In genomic region chr13:106738279-106738678, GRCh38 we compare ENCODE assay signal across 17 cellular contexts.
A peak's percentile ranks its signal among the peaks of the same experiment; 100 is the strongest.
DNase-seq lines count a peak whose midpoint lies in the region; TF ChIP-seq lines count a peak whose summit lies in the region.
"Had no signal": no experiment of that assay in that cellular context is flagged by ENCODE, and none has a peak within 500 bp of the region (broad histone marks: within the 10 kb centered on the region; RNA-seq: fewer than 3 reads in every experiment).

No MANE protein-coding gene starts in this region.

- peak overlapping the region; percentile 73 for H2AFZ ChIP-seq in neuronal stem cell (ENCODE audit: low read length)

- H3K36me3 Mint-ChIP-seq in brain: peaks cover 5% of the 10 kb centered on the region
- H3K36me3 Mint-ChIP-seq: CD4-positive, CD25-positive, alpha-beta regulatory T cell; CD8-positive, alpha-beta memory T cell had no signal

- H2BK120ac ChIP-seq in neuronal stem cell (ENCODE audit: low read depth, low read length): no peak overlapping the region

- peak overlapping the region; percentile 38 to 97 (median 88) for H3K27ac Mint-ChIP-seq in brain
- H3K27ac Mint-ChIP-seq: CD4-positive, CD25-positive, alpha-beta regulatory T cell; CD8-positive, alpha-beta memory T cell had no signal

- H3K4me1 Mint-ChIP-seq in brain: peaks cover 14% of the 10 kb centered on the region
- H3K4me1 Mint-ChIP-seq: CD4-positive, CD25-positive, alpha-beta regulatory T cell; CD8-positive, alpha-beta memory T cell had no signal

- intact Hi-C loops in left ventricle myocardium inferior (cut with micrococcal nuclease): no loop called here

- H4K8ac ChIP-seq in neuronal stem cell (ENCODE audit: low read depth, low read length): no peak overlapping the region

- no peak overlapping the region for H2AK5ac ChIP-seq in neuronal stem cell (ENCODE audit: low read depth, low read length)

- peaks cover 2 to 14% (median 12%) of the 10 kb centered on the region in 5 experiments for H3K9me3 Mint-ChIP-seq in brain

- H3K4me3 ChIP-seq in neuronal stem cell (ENCODE audit: low read length in 2 of 2) (no peak overlapping the region), left ventricle myocardium inferior (no peak overlapping the region)

- H3K14ac ChIP-seq in neuronal stem cell (ENCODE audit: low read length): no peak overlapping the region

- DNase-seq in left kidney (ENCODE audit: low read depth, low spot score) (peak; percentile 10), neuronal stem cell (ENCODE audit: low spot score) (no peak), left ventricle myocardium inferior (no peak), NCI-H1417 treated with DMSO at 0.1 percent for 48 hours (lab: John Stamatoyannopoulos, UW) (no peak)
- DNase-seq in activated T-cell treated with anti-CD3 and anti-CD28 coated beads, Interleukin-2, amount 50 U/mL, for 48 hours: no peak
- DNase-seq: ACHN; BE2C; C1 segment of cervical spinal cord; Caco-2; CD4-positive, CD25-positive, alpha-beta regulatory T cell; CD8-positive, alpha-beta memory T cell; DMS153; DMS79; GDM1; HCEC 1CT had no signal

- no peak overlapping the region for H2BK12ac ChIP-seq in neuronal stem cell (ENCODE audit: low read length)

- H2BK5ac ChIP-seq in neuronal stem cell (ENCODE audit: low read length): no peak overlapping the region

- H3K4ac ChIP-seq in neuronal stem cell (ENCODE audit: low read length): no peak overlapping the region

- H3K27me3 Mint-ChIP-seq in brain: no peaks in the 10 kb centered on the region
- H3K27me3 Mint-ChIP-seq: CD4-positive, CD25-positive, alpha-beta regulatory T cell; CD8-positive, alpha-beta memory T cell had no signal

- no peak overlapping the region for H3K18ac ChIP-seq in neuronal stem cell (ENCODE audit: low read length)

- no peaks in the 10 kb centered on the region for H3K79me1 ChIP-seq in neuronal stem cell (ENCODE audit: low read depth, low read length)

- H3K27me3 ChIP-seq in neuronal stem cell (ENCODE audit: control insufficient read depth in 3 of 3, insufficient read depth in 3 of 3, low read depth in 1 of 3, low read length in 3 of 3) (no peaks in the 10 kb centered on the region), left ventricle myocardium inferior (ENCODE audit: low read depth) (no peaks in the 10 kb centered on the region)
- H3K27me3 ChIP-seq: BE2C had no signal

- H3K9me3 ChIP-seq in neuronal stem cell (replicated peaks in 1 of 2; ENCODE audit: control insufficient read depth in 2 of 2, insufficient read depth in 1 of 2, low read depth in 1 of 2, low read length in 2 of 2) (peaks cover 0 to 9% of the 10 kb centered on the region in 2 donors), left ventricle myocardium inferior (replicated peaks) (no peaks in the 10 kb centered on the region)
- H3K9me3 ChIP-seq: BE2C had no signal

- H3K4me3 Mint-ChIP-seq in brain: peak overlapping the region in 2 of 5 experiments; percentile 70 to 79
- H3K4me3 Mint-ChIP-seq: CD4-positive, CD25-positive, alpha-beta regulatory T cell; CD8-positive, alpha-beta memory T cell had no signal

- H4K91ac ChIP-seq in neuronal stem cell (ENCODE audit: low read depth, low read length, poor library complexity): no peak overlapping the region

- H3K23ac ChIP-seq in neuronal stem cell (ENCODE audit: low read depth, low read length, poor library complexity): no peak overlapping the region

- no peak overlapping the region for H3K4me2 ChIP-seq in neuronal stem cell (ENCODE audit: insufficient read depth, low read length, poor library complexity, severe bottlenecking)

- H2BK15ac ChIP-seq in neuronal stem cell (ENCODE audit: low read length): no peak overlapping the region

- no CpG with 5 or more reads among the region's 8 CpGs for WGBS in neuronal stem cell (ENCODE audit: extremely low coverage in 2 of 2, insufficient read length in 2 of 2, insufficient replicate concordance in 1 of 2), 2 donors

- no peak overlapping the region for H3K9ac ChIP-seq in neuronal stem cell (ENCODE audit: low read depth, low read length, poor library complexity)

- H3K27ac ChIP-seq in VCaP (peak overlapping the region; percentile 88), neuronal stem cell (replicated peaks; ENCODE audit: low read length) (no peak overlapping the region), left ventricle myocardium inferior (replicated peaks) (no peak overlapping the region)

- no peak for TF ChIP-seq CTCF in VCaP (conservative IDR thresholded peaks at IDR 0.05)
- TF ChIP-seq CTCF in brain (conservative IDR thresholded peaks at IDR 0.05): no peak
- no peak for TF ChIP-seq CTCF in left ventricle myocardium inferior (IDR thresholded peaks at IDR 0.05; ENCODE audit: borderline replicate concordance)

- H3K36me3 ChIP-seq in neuronal stem cell (replicated peaks in 1 of 2; ENCODE audit: control insufficient read depth in 2 of 2, insufficient read depth in 2 of 2, low read length in 2 of 2) (no peaks in the 10 kb centered on the region), left ventricle myocardium inferior (no peaks in the 10 kb centered on the region)
- H3K36me3 ChIP-seq: BE2C had no signal

- H3K4me1 ChIP-seq in neuronal stem cell (ENCODE audit: control insufficient read depth in 2 of 2, insufficient read depth in 1 of 2, low read depth in 1 of 2, low read length in 2 of 2) (peaks cover 0 to 3% of the 10 kb centered on the region in 2 donors), left ventricle myocardium inferior (peaks cover 4% of the 10 kb centered on the region)
- H3K4me1 ChIP-seq: BE2C, Caco-2 had no signal
